ENCODE assay signal across 9 cellular contexts in the genomic region with DNA sequence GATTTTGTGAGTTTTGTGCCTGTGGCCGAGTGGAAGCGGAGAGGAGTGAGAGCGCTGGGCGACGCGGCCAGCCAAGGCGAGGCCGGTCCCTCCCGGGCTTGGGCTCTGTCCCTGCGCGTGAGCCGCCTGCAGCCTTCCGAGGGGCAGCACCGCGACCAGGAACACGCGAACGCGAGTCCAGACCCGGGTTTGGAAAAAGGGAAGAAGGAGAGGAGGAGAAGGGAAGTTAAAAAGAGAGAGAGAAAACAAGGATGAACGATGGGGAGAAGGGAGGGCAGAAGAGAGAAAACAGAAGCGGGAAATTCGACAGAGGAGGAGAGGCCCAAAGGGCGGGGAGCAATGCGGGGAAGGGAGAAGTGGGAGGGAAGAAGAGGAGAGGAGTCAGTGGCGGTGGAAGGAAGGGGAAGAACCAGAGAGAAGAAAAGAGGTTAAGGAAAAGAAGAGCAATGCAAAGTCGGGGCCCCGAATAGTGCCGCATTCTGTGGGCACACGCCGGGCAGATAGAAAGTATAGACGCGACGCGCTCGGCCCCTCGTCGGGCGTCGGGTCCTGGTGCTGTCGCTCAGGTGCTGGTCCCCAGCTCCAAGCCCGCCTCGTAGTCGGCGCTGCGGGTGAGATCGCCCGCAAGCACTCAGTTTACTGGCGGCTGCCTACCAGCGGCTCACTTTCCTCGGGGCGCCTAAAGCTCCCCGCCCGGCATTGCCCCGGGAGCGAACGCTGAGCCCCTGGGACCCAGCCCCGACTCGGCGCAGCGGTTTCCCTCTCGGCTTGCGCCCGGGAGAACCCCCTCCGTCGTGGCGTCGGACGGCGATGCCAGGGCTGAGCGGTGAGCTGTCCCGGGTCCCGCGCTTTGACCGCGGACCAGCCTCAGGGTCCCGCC. TPM values are rescaled to one million over a fixed set of nuclear protein-coding genes. Genes with fewer than 3 reads are reported as not detected.
A peak's percentile ranks its signal among the peaks of the same experiment; 100 is the strongest.
DNase-seq lines count a peak whose midpoint lies in the region; ATAC-seq and TF ChIP-seq lines count a peak whose summit lies in the region.
"Had no signal": no experiment of that assay in that cellular context is flagged by ENCODE, and none has a peak within 500 bp of the region (broad histone marks: within the 10 kb centered on the region; RNA-seq: fewer than 3 reads in every experiment).

No MANE protein-coding gene starts in this region.

- H3K4me1 ChIP-seq in RWPE2 (ENCODE audit: insufficient read depth, poor library complexity, severe bottlenecking): no peaks in the 10 kb centered on the region
- H3K4me1 ChIP-seq in esophagus squamous epithelium: peaks cover 18 to 82% (median 18%) of the 10 kb centered on the region in 3 donors
- no peaks in the 10 kb centered on the region for H3K4me1 ChIP-seq in ovary (ENCODE audit: insufficient read depth)

- TF ChIP-seq EP300 in ovary (IDR thresholded peaks at IDR 0.05): no peak

- H3K9me3 ChIP-seq in RWPE2 (ENCODE audit: severe bottlenecking) (no peaks in the 10 kb centered on the region), esophagus squamous epithelium (no peaks in the 10 kb centered on the region), ovary (no peaks in the 10 kb centered on the region)

- CTCF ChIA-PET in Calu3 (lab: Charles Lee): interaction anchor here (0.6 kb wide), 1 partner anchor 325 kb away, joined by 3 read pairs; no protein-coding TSS in a partner anchor

- no peak for DNase-seq in Calu3
- no peak for DNase-seq in RWPE2 (ENCODE audit: low spot score)
- DNase-seq in esophagus squamous epithelium (lab: John Stamatoyannopoulos, UW): no peak
- no peak for DNase-seq in ovary
- no peak for DNase-seq in NCI-H1105 treated with DMSO at 0.1 percent for 48 hours (lab: John Stamatoyannopoulos, UW)
- DNase-seq in putamen (ENCODE audit: low spot score): no peak
- no peak for DNase-seq in COLO829 (ENCODE audit: low spot score)
- DNase-seq: cerebellar nuclear complex had no signal

- H3K36me3 Mint-ChIP-seq in Calu3 (ENCODE audit: insufficient read depth, unreplicated experiment): peaks cover 70% of the 10 kb centered on the region

- H3K4me3 Mint-ChIP-seq in Calu3 (ENCODE audit: low read depth, unreplicated experiment): peak overlapping the region; percentile 65

- H3K4me3 ChIP-seq in RWPE2 (ENCODE audit: severe bottlenecking) (peak overlapping the region; percentile 12), esophagus squamous epithelium (peak overlapping the region; percentile 59 to 70 (median 64)), ovary (peak overlapping the region; percentile 8)

- H3K27me3 ChIP-seq in RWPE2 (ENCODE audit: insufficient read depth, poor library complexity, severe bottlenecking) (peaks cover 48% of the 10 kb centered on the region), esophagus squamous epithelium (peaks cover 0 to 87% (median 2%) of the 10 kb centered on the region in 4 donors), ovary (no peaks in the 10 kb centered on the region)

- no TSS peak for BruUV-seq in Calu3 (replicated peaks; lab: Mats Ljungman, UMichigan)

- no peak for TF ChIP-seq POLR2A in esophagus squamous epithelium (IDR thresholded peaks at IDR 0.05)
- no peak for TF ChIP-seq POLR2A in ovary (IDR thresholded peaks at IDR 0.05)
- TF ChIP-seq POLR2A in GM18505 (IDR thresholded peaks at IDR 0.05; ENCODE audit: borderline replicate concordance, extremely low read depth, insufficient read depth, insufficient read length): no peak

- H3K27me3 Mint-ChIP-seq in Calu3 (ENCODE audit: unreplicated experiment): no peaks in the 10 kb centered on the region

- ATAC-seq in RWPE2 (ENCODE audit: low read depth): no peak
- no peak for ATAC-seq in GM18505 (IDR thresholded peaks at IDR 0.05; ENCODE audit: unreplicated experiment)

- peaks cover 27% of the 10 kb centered on the region for H3K4me1 Mint-ChIP-seq in Calu3 (ENCODE audit: low read depth, unreplicated experiment)

- H3K36me3 ChIP-seq in RWPE2 (ENCODE audit: low read depth) (no peaks in the 10 kb centered on the region), esophagus squamous epithelium (no peaks in the 10 kb centered on the region), ovary (no peaks in the 10 kb centered on the region)

- TF ChIP-seq CTCF in Calu3 (IDR thresholded peaks at IDR 0.05; ENCODE audit: unreplicated experiment) (no peak), RWPE2 (IDR thresholded peaks at IDR 0.05; ENCODE audit: poor library complexity, severe bottlenecking) (no peak), esophagus squamous epithelium (IDR thresholded peaks at IDR 0.05) (no peak), ovary (IDR thresholded peaks at IDR 0.05) (no peak)

- WGBS in esophagus squamous epithelium, 2 donors: 36 to 37% methylated on average over 41 to 53 of the region's 77 CpGs
- 2% methylated on average over 72 to 77 of the region's 77 CpGs for WGBS in ovary, 3 donors

- no peak overlapping the region for H3K27ac ChIP-seq in RWPE2 (ENCODE audit: poor library complexity, severe bottlenecking)
- peak overlapping the region; percentile 60 to 91 (median 90) for H3K27ac ChIP-seq in esophagus squamous epithelium
- H3K27ac ChIP-seq in ovary: no peak overlapping the region

- intact Hi-C loops in Calu3 (cut with micrococcal nuclease; ENCODE audit: unreplicated experiment) (no loop called here), esophagus squamous epithelium (cut with DNase I) (no loop called here), ovary (cut with DNase I) (no loop called here)

- peak overlapping the region; percentile 91 for H3K27ac Mint-ChIP-seq in Calu3 (ENCODE audit: unreplicated experiment)

- no peaks in the 10 kb centered on the region for H3K9me3 Mint-ChIP-seq in Calu3 (ENCODE audit: low read depth, unreplicated experiment)

RNA-seq across cellular contexts. Expression of gene BARX2, which starts 2.8 kb away (rescaled TPM):
- total RNA-seq in Calu3 (2022): 41.6 and 42.9 TPM in 2 replicates
- total RNA-seq in esophagus squamous epithelium: 100 to 1,000 TPM in 1 of 4 donors, 10 to 100 TPM in 3; 45.2 to 102 (median 57.6) TPM
- total RNA-seq in ovary: 1 to 10 TPM in 1 of 7 donors, under 1 TPM in 3, not detected in 3; 0.17 to 6.2 (median 0.52) TPM
- under 1 TPM in 1 of 2 donors, not detected in 1; 0.06 TPM for polyA plus RNA-seq in ovary

Comparison
In these comparisons a context has a peak if more than half of its experiments do, and no peak if none do; other contexts are left out.
1. H3K27ac ChIP-seq: peak in esophagus squamous epithelium (4 of 4); none in RWPE2 (single experiment) and ovary (0 of 2).
2. H3K4me3 ChIP-seq: peak in every context shown above with its lines; median percentile 64 in esophagus squamous epithelium; 12 in RWPE2; 8 in ovary.